ENCODE assay signal across 24 cellular contexts in the genomic region with DNA sequence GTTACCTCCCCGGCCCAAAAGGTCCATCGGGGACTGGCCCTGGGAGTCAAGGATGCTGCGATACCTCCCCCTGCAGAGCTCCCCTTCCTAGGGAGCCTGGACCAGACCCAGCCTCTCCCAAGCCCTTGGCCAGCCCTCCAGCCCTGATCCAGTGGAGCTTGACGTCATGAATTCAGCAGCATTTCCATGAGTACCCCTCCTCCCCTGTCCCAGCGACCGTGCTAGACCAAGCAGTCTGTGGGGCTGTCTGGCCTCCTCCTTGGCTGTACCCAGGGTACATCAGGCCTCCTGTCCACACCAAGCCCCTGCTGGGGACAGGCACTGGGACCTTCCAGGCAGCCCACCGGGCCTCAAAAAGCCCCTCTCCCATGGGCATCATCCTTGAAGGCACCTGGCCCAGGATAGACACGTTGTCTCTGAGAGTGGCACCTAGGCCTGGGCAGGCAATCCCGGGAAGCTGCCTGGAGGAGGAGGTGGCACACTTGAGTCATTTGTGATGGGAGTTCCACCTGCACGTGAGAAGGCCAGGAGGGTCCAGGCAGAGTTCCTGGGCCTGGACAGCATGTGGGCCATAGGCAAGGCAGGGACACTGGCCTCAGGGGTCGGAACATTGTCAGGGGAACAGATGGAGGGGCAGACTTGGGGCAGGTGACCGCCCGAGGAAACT. TPM values are rescaled to one million over a fixed set of nuclear protein-coding genes. Genes with fewer than 3 reads are reported as not detected.
DNase-seq lines count a peak whose midpoint lies in the region; ATAC-seq and TF ChIP-seq lines count a peak whose summit lies in the region.
"Had no signal": no experiment of that assay in that cellular context is flagged by ENCODE, and none has a peak within 500 bp of the region (broad histone marks: within the 10 kb centered on the region; RNA-seq: fewer than 3 reads in every experiment).

No MANE protein-coding gene starts in this region.

- H3K36me3 Mint-ChIP-seq in activated naive CD4-positive, alpha-beta T cell treated with anti-CD3 and anti-CD28 coated beads for 36 hours (ENCODE audit: low read depth): no peaks in the 10 kb centered on the region
- H3K36me3 Mint-ChIP-seq: activated naive CD8-positive, alpha-beta T cell; mesothelial cell of epicardium had no signal

- TF ChIP-seq CTCF in mucosa of descending colon (IDR thresholded peaks at IDR 0.05) (no peak), upper lobe of right lung (IDR thresholded peaks at IDR 0.05) (no peak), lower lobe of right lung (IDR thresholded peaks at IDR 0.05) (no peak)

- intact Hi-C loops in activated naive CD4-positive, alpha-beta T cell treated with anti-CD3 and anti-CD28 coated beads for 36 hours (cut with micrococcal nuclease): no loop called here
- intact Hi-C loops in Right ventricle myocardium superior (cut with DNase I): no loop called here
- intact Hi-C loops in mucosa of descending colon (cut with DNase I, micrococcal nuclease): no loop called here
- intact Hi-C loops in upper lobe of right lung (cut with DNase I): no loop called here
- intact Hi-C loops in lower lobe of right lung (cut with DNase I): no loop called here

- H3K27ac Mint-ChIP-seq in activated naive CD4-positive, alpha-beta T cell treated with anti-CD3 and anti-CD28 coated beads for 36 hours: no peak overlapping the region
- H3K27ac Mint-ChIP-seq: activated naive CD8-positive, alpha-beta T cell; B cell had no signal

- DNase-seq in activated naive CD4-positive, alpha-beta T cell treated with anti-CD3 and anti-CD28 coated beads, Interleukin-2, amount 50 U/mL, for 16 hours: peak; percentile 6
- no peak for DNase-seq in activated naive CD4-positive, alpha-beta T cell treated with anti-CD3 and anti-CD28 coated beads for 36 hours
- DNase-seq in Right ventricle myocardium superior: peak; percentile 27
- peak in 2 of 3 donors; percentile 12 to 36 for DNase-seq in mucosa of descending colon
- DNase-seq in upper lobe of right lung: peak; percentile 52
- DNase-seq in DMS 273 treated with DMSO at 0.1 percent for 48 hours (lab: John Stamatoyannopoulos, UW): no peak
- no peak for DNase-seq in lower lobe of right lung
- DNase-seq: activated CD4-positive, alpha-beta T cell treated with anti-CD3 and anti-CD28 coated beads for 1 hour; activated CD8-positive, alpha-beta memory T cell treated with anti-CD3 and anti-CD28 coated beads for 24 hours; activated T-cell treated with anti-CD3 and anti-CD28 coated beads, Interleukin-2, amount 50 U/mL, for 4 hours; GF-D8; Kasumi-1; MV-4-11; NCI-H1694; NCI-H2171; NCI-H524; SHP77 treated with DMSO at 0.1 percent for 48 hours had no signal

- H3K36me3 ChIP-seq in mucosa of descending colon (ENCODE audit: low read depth) (no peaks in the 10 kb centered on the region), upper lobe of right lung (no peaks in the 10 kb centered on the region), lower lobe of right lung (no peaks in the 10 kb centered on the region)
- H3K36me3 ChIP-seq: upper lobe of left lung had no signal

- no peaks in the 10 kb centered on the region for H3K27me3 ChIP-seq in upper lobe of right lung
- H3K27me3 ChIP-seq in lower lobe of right lung (ENCODE audit: low read depth): no peaks in the 10 kb centered on the region
- H3K27me3 ChIP-seq: upper lobe of left lung had no signal

- H3K4me3 ChIP-seq in mucosa of descending colon (no peak overlapping the region), upper lobe of right lung (no peak overlapping the region), lower lobe of right lung (no peak overlapping the region)
- H3K4me3 ChIP-seq: upper lobe of left lung had no signal

- H3K4me1 ChIP-seq in mucosa of descending colon (ENCODE audit: low read depth) (no peaks in the 10 kb centered on the region), upper lobe of right lung (no peaks in the 10 kb centered on the region), lower lobe of right lung (no peaks in the 10 kb centered on the region)
- H3K4me1 ChIP-seq: upper lobe of left lung had no signal

- H3K9me3 ChIP-seq in mucosa of descending colon: no peaks in the 10 kb centered on the region
- H3K9me3 ChIP-seq in upper lobe of right lung: no peaks in the 10 kb centered on the region
- H3K9me3 ChIP-seq in lower lobe of right lung: no peaks in the 10 kb centered on the region
- H3K9me3 ChIP-seq: upper lobe of left lung had no signal

- H3K4me3 Mint-ChIP-seq in activated naive CD4-positive, alpha-beta T cell treated with anti-CD3 and anti-CD28 coated beads for 36 hours: no peak overlapping the region
- H3K4me3 Mint-ChIP-seq: activated naive CD8-positive, alpha-beta T cell; activated T-cell treated with anti-CD3 and anti-CD28 coated beads, Interleukin-2, amount 50 U/mL, for 4 hours; B cell; mesothelial cell of epicardium had no signal

- no peaks in the 10 kb centered on the region for H3K4me1 Mint-ChIP-seq in activated naive CD4-positive, alpha-beta T cell treated with anti-CD3 and anti-CD28 coated beads for 36 hours (ENCODE audit: low read depth)
- H3K4me1 Mint-ChIP-seq: B cell had no signal

- CTCF ChIA-PET in activated naive CD4-positive, alpha-beta T cell treated with anti-CD3 and anti-CD28 coated beads for 36 hours (lab: Charles Lee): no interaction called here

- ATAC-seq in Right ventricle myocardium superior (ENCODE audit: poor library complexity): no peak
- ATAC-seq in mucosa of descending colon: no peak
- ATAC-seq in upper lobe of right lung: no peak
- no peak for ATAC-seq in HG02870 (IDR thresholded peaks at IDR 0.05; ENCODE audit: unreplicated experiment)
- ATAC-seq in lower lobe of right lung: no peak
- ATAC-seq: left colon had no signal

- no peak overlapping the region for H3K27ac ChIP-seq in upper lobe of right lung
- no peak overlapping the region for H3K27ac ChIP-seq in lower lobe of right lung
- H3K27ac ChIP-seq: upper lobe of left lung had no signal

- no peaks in the 10 kb centered on the region for H3K27me3 Mint-ChIP-seq in activated naive CD4-positive, alpha-beta T cell treated with anti-CD3 and anti-CD28 coated beads for 36 hours (ENCODE audit: low read depth)
- H3K27me3 Mint-ChIP-seq: activated naive CD8-positive, alpha-beta T cell; B cell had no signal

- no peaks in the 10 kb centered on the region for H3K9me3 Mint-ChIP-seq in activated naive CD4-positive, alpha-beta T cell treated with anti-CD3 and anti-CD28 coated beads for 36 hours
- H3K9me3 Mint-ChIP-seq: activated T-cell treated with anti-CD3 and anti-CD28 coated beads, Interleukin-2, amount 50 U/mL, for 4 hours; mesothelial cell of epicardium had no signal

RNA-seq across cellular contexts. Expression of a gene that starts 46.4 kb away (rescaled TPM):
- not detected for total RNA-seq in activated naive CD4-positive, alpha-beta T cell treated with anti-CD3 and anti-CD28 coated beads for 36 hours
- total RNA-seq in Right ventricle myocardium superior (0.59 TPM), mucosa of descending colon (10 to 100 TPM in 1 of 3 donors, 1 to 10 TPM in 2; 1.7 to 12.7 (median 2.4) TPM), upper lobe of right lung (10.2 TPM), lower lobe of right lung (7.0 TPM)
- total RNA-seq: A673, B cell had no signal

Comparison
In these comparisons a context has a peak if more than half of its experiments do, and no peak if none do; other contexts are left out.
1. DNase-seq: peak in activated naive CD4-positive, alpha-beta T cell treated with anti-CD3 and anti-CD28 coated beads, Interleukin-2, amount 50 U/mL, for 16 hours (single experiment), Right ventricle myocardium superior (single experiment), mucosa of descending colon (2 of 3) and upper lobe of right lung (single experiment); none in activated naive CD4-positive, alpha-beta T cell treated with anti-CD3 and anti-CD28 coated beads for 36 hours (single experiment), DMS 273 treated with DMSO at 0.1 percent for 48 hours (single experiment) and lower lobe of right lung (single experiment).